ENCODE assay signal across 20 cellular contexts in the genomic region with DNA sequence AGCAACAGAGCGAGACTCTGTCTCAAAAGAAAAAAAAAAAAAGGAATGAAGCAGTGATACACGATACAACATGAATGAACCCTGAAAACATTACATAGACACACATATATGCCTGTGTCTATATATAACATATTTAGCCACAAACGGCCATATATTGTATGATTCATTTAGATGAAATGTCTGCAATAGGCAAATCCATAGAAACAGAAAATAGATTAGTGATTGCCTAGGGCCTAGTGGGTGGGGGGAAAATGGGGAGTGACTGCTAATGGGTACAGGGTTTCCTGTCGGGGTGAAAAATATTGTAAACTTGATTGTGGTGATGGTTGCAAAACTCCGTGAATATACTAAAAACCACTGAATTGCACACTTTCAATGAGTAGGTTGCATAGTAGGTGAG. TPM values are rescaled to one million over a fixed set of nuclear protein-coding genes. Genes with fewer than 3 reads are reported as not detected.
DNase-seq lines count a peak whose midpoint lies in the region; ATAC-seq and TF ChIP-seq lines count a peak whose summit lies in the region.
"Had no signal": no experiment of that assay in that cellular context is flagged by ENCODE, and none has a peak within 500 bp of the region (broad histone marks: within the 10 kb centered on the region; RNA-seq: fewer than 3 reads in every experiment).

No MANE protein-coding gene starts in this region.

- H3K4me3 ChIP-seq in mammary epithelial cell (replicated peaks in 1 of 3; ENCODE audit: insufficient read depth in 1 of 3, low read depth in 2 of 3, low read length in 3 of 3) (no peak overlapping the region), PC-3 (ENCODE audit: low read length) (no peak overlapping the region)
- H3K4me3 ChIP-seq: adrenal gland, coronary artery, PC-9, smooth muscle cell, upper lobe of left lung had no signal

- 62% methylated on average over 5 of the region's 5 CpGs for WGBS in mammary epithelial cell (ENCODE audit: low coverage, missing lambda C conversion rate)

- no peak; the same call in 1 of the 2 replicates for ATAC-seq in PC-3
- no peak for ATAC-seq in GM21515 (IDR thresholded peaks at IDR 0.05; ENCODE audit: unreplicated experiment)
- ATAC-seq: CD8-positive, alpha-beta T cell; WTC11 had no signal

- H3F3A ChIP-seq in PC-3 (ENCODE audit: low read length, unreplicated experiment) = no peaks in the 10 kb centered on the region

- H3K27ac Mint-ChIP-seq in MCF 10A (ENCODE audit: low read depth, unreplicated experiment) = no peak overlapping the region
- H3K27ac Mint-ChIP-seq: CD8-positive, alpha-beta T cell; memory B cell; WTC11 had no signal

- no peak overlapping the region for H3K4me3 Mint-ChIP-seq in MCF 10A (ENCODE audit: unreplicated experiment)
- H3K4me3 Mint-ChIP-seq: CD8-positive, alpha-beta T cell; memory B cell; WTC11 had no signal

- BruUV-seq in MCF 10A (replicated peaks; lab: Mats Ljungman, UMichigan) = no TSS peak
- no TSS peak for BruUV-seq in mammary epithelial cell (replicated peaks; lab: Mats Ljungman, UMichigan)
- no TSS peak for BruUV-seq in PC-3 (replicated peaks; lab: Mats Ljungman, UMichigan)

- H3K9me3 ChIP-seq in mammary epithelial cell (replicated peaks; ENCODE audit: insufficient read depth, low read length) = no peaks in the 10 kb centered on the region
- no peaks in the 10 kb centered on the region for H3K9me3 ChIP-seq in PC-3 (ENCODE audit: low read length)
- H3K9me3 ChIP-seq: adrenal gland, upper lobe of left lung had no signal

- H4K20me1 ChIP-seq in mammary epithelial cell (ENCODE audit: insufficient read depth, low read length) (no peaks in the 10 kb centered on the region), PC-3 (ENCODE audit: low read length) (no peaks in the 10 kb centered on the region)

- H3K79me2 ChIP-seq in mammary epithelial cell (ENCODE audit: insufficient read depth, low read length) (no peaks in the 10 kb centered on the region), PC-3 (ENCODE audit: low read length) (no peaks in the 10 kb centered on the region)

- H3K4me1 ChIP-seq in mammary epithelial cell (ENCODE audit: insufficient read depth, low read length) (peaks cover 12% of the 10 kb centered on the region), PC-3 (ENCODE audit: insufficient read depth, low read length) (0 out of 2 replicates have a peak, but pooled peaks cover 5% of the 10 kb centered on the region)

- H3K36me3 Mint-ChIP-seq in MCF 10A (ENCODE audit: insufficient read depth, unreplicated experiment) = no peaks in the 10 kb centered on the region
- H3K36me3 Mint-ChIP-seq: CD8-positive, alpha-beta T cell; WTC11 had no signal

- H3K4me1 Mint-ChIP-seq in MCF 10A (ENCODE audit: insufficient read depth, unreplicated experiment) = peaks cover 19% of the 10 kb centered on the region

- H3K4me2 ChIP-seq in mammary epithelial cell (ENCODE audit: insufficient read depth, low read depth, low read length) (no peak overlapping the region), PC-3 (ENCODE audit: low read length) (no peak overlapping the region)
- H3K4me2 ChIP-seq: PC-9, smooth muscle cell had no signal

- H3K9me3 Mint-ChIP-seq in MCF 10A (ENCODE audit: unreplicated experiment) = peaks cover 3% of the 10 kb centered on the region
- H3K9me3 Mint-ChIP-seq: CD8-positive, alpha-beta T cell had no signal

- dilution Hi-C loops in mammary epithelial cell (cut with HindIII; ENCODE audit: low sequenced_read_pairs) = no loop called here

- H3K9ac ChIP-seq in mammary epithelial cell (ENCODE audit: insufficient read depth, low read length) (no peak overlapping the region), PC-3 (ENCODE audit: low read length) (no peak overlapping the region)

- H3K36me3 ChIP-seq in mammary epithelial cell (ENCODE audit: insufficient read depth, low read length) = no peaks in the 10 kb centered on the region
- no peaks in the 10 kb centered on the region for H3K36me3 ChIP-seq in PC-3 (ENCODE audit: low read depth, low read length)
- H3K36me3 ChIP-seq: adrenal gland, upper lobe of left lung had no signal

- TF ChIP-seq CTCF in MCF 10A (IDR thresholded peaks at IDR 0.05; ENCODE audit: unreplicated experiment) (no peak), mammary epithelial cell (conservative IDR thresholded peaks at IDR 0.05 in 1 of 2, IDR thresholded peaks at IDR 0.05 in 1 of 2; ENCODE audit: extremely low read depth in 1 of 2, insufficient read depth in 1 of 2, low read depth in 1 of 2, low read length in 2 of 2) (no peak), PC-3 (conservative IDR thresholded peaks at IDR 0.05; ENCODE audit: low read depth, low read length) (no peak)

- no peaks in the 10 kb centered on the region for H3K27me3 Mint-ChIP-seq in MCF 10A (ENCODE audit: insufficient read depth, unreplicated experiment)

- in situ Hi-C loops in mammary epithelial cell (cut with MboI; ENCODE audit: low sequenced_read_pairs in 2 of 2) = no loop called here

- H3K27ac ChIP-seq in mammary epithelial cell (ENCODE audit: insufficient read depth, low read depth, low read length) (no peak overlapping the region), PC-3 (ENCODE audit: low read length) (no peak overlapping the region)
- H3K27ac ChIP-seq: 22Rv1, adrenal gland, coronary artery, PC-9, upper lobe of left lung had no signal

- POLR2A ChIA-PET in MCF 10A (lab: Yijun Ruan, JAX) = interaction anchor here (0.6 kb wide), 1 partner anchor 102 kb away, joined by 3 read pairs; no protein-coding TSS in a partner anchor
- POLR2A ChIA-PET in PC-3 (lab: Charles Lee; ENCODE audit: unreplicated experiment) = no interaction called here

- H2AFZ ChIP-seq in mammary epithelial cell (ENCODE audit: low read depth, low read length) (no peak overlapping the region), PC-3 (ENCODE audit: low read length) (no peak overlapping the region)
- H2AFZ ChIP-seq: PC-9 had no signal

- no peaks in the 10 kb centered on the region for H3K9me2 ChIP-seq in PC-3 (replicated peaks; ENCODE audit: low read length)

- intact Hi-C loops in MCF 10A (cut with micrococcal nuclease) = no loop called here
- intact Hi-C loops in mammary epithelial cell (cut with micrococcal nuclease) = no loop called here
- intact Hi-C loops in PC-3 (cut with micrococcal nuclease) = no loop called here

- H3K27me3 ChIP-seq in mammary epithelial cell (ENCODE audit: insufficient read depth, low read length) (no peaks in the 10 kb centered on the region), PC-3 (ENCODE audit: low read length) (no peaks in the 10 kb centered on the region)
- H3K27me3 ChIP-seq: adrenal gland, upper lobe of left lung had no signal

- DNase-seq in NK-92 treated with Interleukin-12 subunit alpha and Interleukin-12 subunit beta, amount 100 ng/mL, for 24 hours (lab: John Stamatoyannopoulos, UW) = peak; percentile 47
- DNase-seq in NK-92 (lab: John Stamatoyannopoulos, UW; ENCODE audit: unreplicated experiment) (no peak), MCF 10A (ENCODE audit: unreplicated experiment) (peak; percentile 24), mammary epithelial cell (no peak), PC-3 (peak; percentile 31), glomerular visceral epithelial cell (ENCODE audit: extremely low spot score) (peak; percentile 36), NCI-H2196 (lab: John Stamatoyannopoulos, UW; ENCODE audit: unreplicated experiment) (no peak)
- DNase-seq: adrenal gland; CD8-positive, alpha-beta T cell; KBM-7; NCI-H1694 treated with DMSO at 0.1 percent for 48 hours; occipital lobe; PC-9; upper lobe of left lung had no signal

- CTCF ChIA-PET in MCF 10A (lab: Yijun Ruan, JAX) (interaction anchor here (0.6 kb wide), 2 partner anchors 8 to 162 kb away, joined by 3 to 5 read pairs; no protein-coding TSS in a partner anchor), mammary epithelial cell (lab: Charles Lee; ENCODE audit: low non-redundant PET) (no interaction called here), PC-3 (lab: Charles Lee) (no interaction called here)

RNA-seq across cellular contexts. Expression of gene H6PD, which starts 6.0 kb away (rescaled TPM):
- total RNA-seq in MCF 10A (2022) = 23.6 and 28.7 TPM in 2 replicates
- total RNA-seq in mammary epithelial cell = 10 to 100 TPM; 12.6 to 18.0 TPM
- polyA plus RNA-seq in mammary epithelial cell = 5.4 TPM
- 12.0 TPM for polyA minus RNA-seq in mammary epithelial cell
- 6.8 and 8.9 TPM in 2 replicates for total RNA-seq in PC-3 (2014; rRNA removed)

Comparison
In these comparisons a context has a peak if more than half of its experiments do, and no peak if none do; other contexts are left out.
1. DNase-seq: peak in NK-92 treated with Interleukin-12 subunit alpha and Interleukin-12 subunit beta, amount 100 ng/mL, for 24 hours (single experiment), MCF 10A (single experiment), PC-3 (single experiment) and glomerular visceral epithelial cell (single experiment); none in NK-92 (single experiment), mammary epithelial cell (single experiment) and NCI-H2196 (single experiment).